In genomic region chr7:155456772-155457543, GRCh38 we compare ENCODE assay signal across 7 cellular contexts. TPM values are rescaled to one million over a fixed set of nuclear protein-coding genes. Genes with fewer than 3 reads are reported as not detected.
DNase-seq lines count a peak whose midpoint lies in the region; ATAC-seq and TF ChIP-seq lines count a peak whose summit lies in the region.

No MANE protein-coding gene starts in this region.

- ATAC-seq in GM21447 (IDR thresholded peaks at IDR 0.05; ENCODE audit: unreplicated experiment) (no peak), GM19351 (IDR thresholded peaks at IDR 0.05; ENCODE audit: unreplicated experiment) (no peak)

- H3K4me1 ChIP-seq in adipocyte (ENCODE audit: control insufficient read depth, insufficient read depth, low read length) (peaks cover 4% of the 10 kb centered on the region), left ventricle myocardium inferior (peaks cover 51% of the 10 kb centered on the region)

- H3K27me3 ChIP-seq in adipocyte (replicated peaks; ENCODE audit: control insufficient read depth, insufficient read depth, low read length) (peaks cover 69% of the 10 kb centered on the region), left ventricle myocardium inferior (ENCODE audit: low read depth) (peaks cover 96% of the 10 kb centered on the region)

- H3K4me3 ChIP-seq in adipocyte (ENCODE audit: low read length) (peak overlapping the region; percentile 65), left ventricle myocardium inferior (peak overlapping the region; percentile 71)

- DNase-seq in GF-D8 (lab: John Stamatoyannopoulos, UW) (peak; percentile 73), NCI-H1092 treated with DMSO at 0.1 percent for 48 hours (lab: John Stamatoyannopoulos, UW) (peak; percentile 89), adipocyte (ENCODE audit: low read depth) (peak; percentile 66), left ventricle myocardium inferior (peak; percentile 67), pons (ENCODE audit: low spot score) (peak; percentile 65)

- H3K36me3 ChIP-seq in adipocyte (ENCODE audit: control insufficient read depth, insufficient read depth, low read length, severe bottlenecking) (no peaks in the 10 kb centered on the region), left ventricle myocardium inferior (no peaks in the 10 kb centered on the region)

- peaks cover 1% of the 10 kb centered on the region for H3K9me3 ChIP-seq in adipocyte (ENCODE audit: control insufficient read depth, low read length)
- no peaks in the 10 kb centered on the region for H3K9me3 ChIP-seq in left ventricle myocardium inferior (replicated peaks)

- intact Hi-C loops in left ventricle myocardium inferior (cut with micrococcal nuclease): no loop called here

- no peak overlapping the region for H3K27ac ChIP-seq in left ventricle myocardium inferior (replicated peaks)

- H3K9ac ChIP-seq in adipocyte (ENCODE audit: low read length): no peak overlapping the region

- TF ChIP-seq CTCF in left ventricle myocardium inferior (IDR thresholded peaks at IDR 0.05; ENCODE audit: borderline replicate concordance): no peak

RNA-seq across cellular contexts. Expression of gene EN2, which starts 1.0 kb away (rescaled TPM):
- total RNA-seq in left ventricle myocardium inferior: 0.11 TPM
